Comparison of ENCODE assay signal across 15 cellular contexts in the genomic region with DNA sequence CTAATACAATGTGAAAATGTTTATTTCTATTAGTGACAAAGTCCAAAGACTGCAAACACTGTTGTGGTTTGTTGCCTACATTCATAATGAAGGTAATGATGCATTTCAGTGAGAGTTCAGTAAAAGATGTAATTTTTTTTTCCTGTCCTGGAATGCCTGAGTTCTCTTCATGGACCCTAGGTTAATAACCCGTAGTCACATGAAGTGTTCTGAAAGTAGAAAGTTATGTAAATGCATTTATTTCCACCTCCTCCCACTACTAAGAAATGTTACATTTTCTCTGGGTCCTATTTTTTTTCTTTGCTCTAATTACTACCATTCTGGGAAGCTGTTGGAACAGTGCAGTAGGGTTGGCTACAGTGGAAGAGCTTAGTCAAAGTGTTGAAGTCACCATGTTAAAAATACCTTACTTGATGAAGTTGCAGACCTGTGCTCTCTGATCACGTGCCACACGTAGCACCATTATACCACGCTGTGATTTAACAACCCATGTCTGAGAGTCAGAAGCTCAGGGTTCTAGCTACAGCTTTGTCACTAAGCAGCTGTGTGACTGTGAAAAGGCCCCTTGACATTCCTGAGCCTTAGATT.
A peak's percentile ranks its signal among the peaks of the same experiment; 100 is the strongest.
DNase-seq lines count a peak whose midpoint lies in the region; ATAC-seq and TF ChIP-seq lines count a peak whose summit lies in the region.
"Had no signal": no experiment of that assay in that cellular context is flagged by ENCODE, and none has a peak within 500 bp of the region (broad histone marks: within the 10 kb centered on the region; RNA-seq: fewer than 3 reads in every experiment).

No MANE protein-coding gene starts in this region.

- H3K9me3 Mint-ChIP-seq in neural crest cell: peaks cover 4% of the 10 kb centered on the region
- H3K9me3 Mint-ChIP-seq in naive thymus-derived CD8-positive, alpha-beta T cell: no peaks in the 10 kb centered on the region
- H3K9me3 Mint-ChIP-seq: activated naive CD4-positive, alpha-beta T cell treated with anti-CD3 and anti-CD28 coated beads, Interleukin-2, amount 10 ng/mL, durations not matched to agents 7 days and 5 days had no signal

- POLR2A ChIA-PET in naive thymus-derived CD8-positive, alpha-beta T cell (lab: Charles Lee): no interaction called here

- no peaks in the 10 kb centered on the region for H3K9me3 ChIP-seq in tibial artery
- H3K9me3 ChIP-seq: HAP-1, transverse colon had no signal

- ATAC-seq in Right ventricle myocardium superior (ENCODE audit: poor library complexity): peak; percentile 81
- ATAC-seq in naive thymus-derived CD8-positive, alpha-beta T cell: no peak

- H3K4me1 Mint-ChIP-seq in neural crest cell: peaks cover 62% of the 10 kb centered on the region
- no peaks in the 10 kb centered on the region for H3K4me1 Mint-ChIP-seq in naive thymus-derived CD8-positive, alpha-beta T cell
- H3K4me1 Mint-ChIP-seq: activated naive CD4-positive, alpha-beta T cell treated with anti-CD3 and anti-CD28 coated beads, Interleukin-2, amount 10 ng/mL, durations not matched to agents 7 days and 5 days had no signal

- no peaks in the 10 kb centered on the region for H3K27me3 ChIP-seq in tibial artery
- H3K27me3 ChIP-seq: transverse colon had no signal

- peak overlapping the region; percentile 61 to 62 for H3K27ac ChIP-seq in tibial artery

- intact Hi-C loops in Right ventricle myocardium superior (cut with DNase I) (no loop called here), tibial artery (cut with DNase I; ENCODE audit: low total_unique reads) (loop anchor here (10.0 kb wide), 1 partner anchor 91 kb away; no protein-coding TSS in a partner anchor)

- no peaks in the 10 kb centered on the region for H3K36me3 ChIP-seq in tibial artery
- H3K36me3 ChIP-seq: HAP-1, transverse colon had no signal

- H3K4me3 ChIP-seq in tibial artery: no peak overlapping the region
- H3K4me3 ChIP-seq: HAP-1, transverse colon had no signal

- no peak for TF ChIP-seq CTCF in neural crest cell (conservative IDR thresholded peaks at IDR 0.05)
- no peak for TF ChIP-seq CTCF in tibial artery (IDR thresholded peaks at IDR 0.05)

- no peaks in the 10 kb centered on the region for H3K36me3 Mint-ChIP-seq in neural crest cell (ENCODE audit: low read depth)
- H3K36me3 Mint-ChIP-seq in naive thymus-derived CD8-positive, alpha-beta T cell: peaks cover 0 to 5% (median 0%) of the 10 kb centered on the region in 3 donors
- H3K36me3 Mint-ChIP-seq: activated naive CD4-positive, alpha-beta T cell treated with anti-CD3 and anti-CD28 coated beads, Interleukin-2, amount 10 ng/mL, durations not matched to agents 7 days and 5 days had no signal

- DNase-seq in NCI-H345 (lab: John Stamatoyannopoulos, UW): peak; percentile 36
- no peak for DNase-seq in NCI-H345 treated with DMSO at 0.1 percent for 48 hours (lab: John Stamatoyannopoulos, UW; ENCODE audit: unreplicated experiment)
- DNase-seq in Right ventricle myocardium superior: no peak
- DNase-seq in neural crest cell (ENCODE audit: low read depth, low spot score): no peak
- peak in 1 of 2 donors; percentile 31 for DNase-seq in tibial artery
- no peak for DNase-seq in CD1c-positive myeloid dendritic cell (ENCODE audit: extremely low spot score)
- DNase-seq in activated naive CD4-positive, alpha-beta T cell treated with Interleukin-2 at 50 U/mL for 16 hours: no peak
- no peak for DNase-seq in naive thymus-derived CD8-positive, alpha-beta T cell
- DNase-seq: activated CD4-positive, alpha-beta T cell treated with anti-CD3 and anti-CD28 coated beads, Interleukin-2, amount 50 U/mL, for 1 hour; activated naive CD4-positive, alpha-beta T cell treated with anti-CD3 and anti-CD28 coated beads, Interleukin-2, amount 10 ng/mL, durations not matched to agents 7 days and 5 days; activated T-cell treated with anti-CD3 and anti-CD28 coated beads for 4 hours; kidney; NCI-H1048; transverse colon had no signal

- H3K4me1 ChIP-seq in tibial artery: peaks cover 0 to 57% (median 30%) of the 10 kb centered on the region in 4 donors

- peak overlapping the region; percentile 21 for H3K27ac Mint-ChIP-seq in neural crest cell (ENCODE audit: unreplicated experiment)
- no peak overlapping the region for H3K27ac Mint-ChIP-seq in naive thymus-derived CD8-positive, alpha-beta T cell
- H3K27ac Mint-ChIP-seq: activated naive CD4-positive, alpha-beta T cell treated with anti-CD3 and anti-CD28 coated beads, Interleukin-2, amount 10 ng/mL, durations not matched to agents 7 days and 5 days had no signal

- H3K27me3 Mint-ChIP-seq in neural crest cell (ENCODE audit: low read depth): no peaks in the 10 kb centered on the region
- H3K27me3 Mint-ChIP-seq in naive thymus-derived CD8-positive, alpha-beta T cell: peaks cover 0 to 9% (median 4%) of the 10 kb centered on the region in 5 donors

- H3K4me3 Mint-ChIP-seq in neural crest cell: no peak overlapping the region
- no peak overlapping the region for H3K4me3 Mint-ChIP-seq in naive thymus-derived CD8-positive, alpha-beta T cell
- H3K4me3 Mint-ChIP-seq: activated naive CD4-positive, alpha-beta T cell treated with anti-CD3 and anti-CD28 coated beads, Interleukin-2, amount 10 ng/mL, durations not matched to agents 7 days and 5 days had no signal
